8 cellular contexts compared by ENCODE assay signal in the genomic region with DNA sequence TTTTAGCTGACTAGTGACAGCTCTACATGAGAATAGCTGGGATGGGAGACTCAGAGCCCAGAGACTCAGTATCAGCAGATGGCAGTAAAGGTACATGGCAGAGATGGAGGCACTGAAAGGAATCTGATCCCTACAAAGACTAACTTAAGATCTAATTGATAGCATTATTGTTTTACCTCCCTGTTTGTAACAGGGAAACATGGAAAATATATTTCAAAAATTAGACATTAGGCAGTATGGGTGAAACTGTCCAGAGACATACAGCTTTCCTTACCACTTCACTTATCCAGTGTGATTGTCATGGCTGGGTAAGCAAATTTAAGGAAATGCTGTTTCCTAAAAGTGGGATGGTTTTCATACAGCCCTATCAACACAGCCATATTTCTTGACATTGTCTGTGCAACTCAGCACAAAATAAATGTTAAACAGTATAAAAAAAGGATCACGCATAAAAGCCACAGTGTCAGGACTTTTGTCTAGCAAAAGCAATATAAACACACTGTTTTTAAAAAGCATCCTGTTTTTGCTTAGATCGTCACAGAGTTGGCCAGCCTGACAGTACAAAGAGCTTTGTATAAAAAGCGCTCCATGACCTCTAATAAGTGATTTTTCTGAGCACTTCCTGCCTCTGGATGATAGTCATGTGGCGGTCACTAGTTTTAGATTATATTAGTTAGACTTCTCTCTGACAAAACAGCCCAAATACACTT.
DNase-seq lines count a peak whose midpoint lies in the region; ATAC-seq, FAIRE-seq and TF ChIP-seq lines count a peak whose summit lies in the region.

No MANE protein-coding gene starts in this region.

- CTCF ChIA-PET in CD4-positive, alpha-beta memory T cell (lab: Charles Lee; ENCODE audit: partially characterized antibody) = no interaction called here

- POLR2A ChIA-PET in CD4-positive, alpha-beta memory T cell (lab: Charles Lee; ENCODE audit: partially characterized antibody) = no interaction called here

- peak; percentile 98 for ATAC-seq in GM23338

- peak; percentile 81 to 94 for TF ChIP-seq CTCF in GM23338 (conservative IDR thresholded peaks at IDR 0.05; ENCODE audit: low read depth in 2 of 2)
- TF ChIP-seq CTCF in neural crest cell (conservative IDR thresholded peaks at IDR 0.05) = peak; percentile 83
- TF ChIP-seq CTCF in suprapubic skin (IDR thresholded peaks at IDR 0.05) = peak in 1 of 2 donors; percentile 26

- H3K4me1 Mint-ChIP-seq in GM23338 (peaks cover 30% of the 10 kb centered on the region; the same call in 2 of the 3 replicates), neural crest cell (peaks cover 14% of the 10 kb centered on the region)
- H3K4me1 Mint-ChIP-seq in CD4-positive, alpha-beta memory T cell = no peaks in the 10 kb centered on the region

- H3K4me1 ChIP-seq in GM23338 (ENCODE audit: insufficient read depth) (peaks cover 24% of the 10 kb centered on the region), suprapubic skin (no peaks in the 10 kb centered on the region)
- H3K4me1 ChIP-seq in CD4-positive, alpha-beta memory T cell (ENCODE audit: insufficient read depth, low read length) = no peaks in the 10 kb centered on the region

- no peak for TF ChIP-seq POLR2A in suprapubic skin (IDR thresholded peaks at IDR 0.05)

- TF ChIP-seq EP300 in suprapubic skin (IDR thresholded peaks at IDR 0.05) = no peak

- no peaks in the 10 kb centered on the region for H3K36me3 ChIP-seq in GM23338 (ENCODE audit: insufficient read depth)
- H3K36me3 ChIP-seq in CD4-positive, alpha-beta memory T cell (ENCODE audit: insufficient read depth, low read length) = no peaks in the 10 kb centered on the region
- H3K36me3 ChIP-seq in suprapubic skin = no peaks in the 10 kb centered on the region

- WGBS in suprapubic skin = 63% methylated on average over 4 of the region's 4 CpGs

- no peaks in the 10 kb centered on the region for H3F3A ChIP-seq in GM23338 (replicated peaks; ENCODE audit: low read depth)

- H3K4me3 ChIP-seq in GM23338 = no peak overlapping the region
- no peak overlapping the region for H3K4me3 ChIP-seq in CD4-positive, alpha-beta memory T cell (ENCODE audit: low read length in 2 of 2)
- H3K4me3 ChIP-seq in suprapubic skin = no peak overlapping the region

- peak; percentile 82 for DNase-seq in GM23338 (ENCODE audit: low spot score)
- DNase-seq in NCI-H69 (lab: John Stamatoyannopoulos, UW) = peak; percentile 86
- peak; percentile 51 for DNase-seq in epidermal melanocyte (ENCODE audit: insufficient read length, low spot score)
- peak; percentile 28 for DNase-seq in neural crest cell (ENCODE audit: low read depth, low spot score)
- DNase-seq in DMS79 (lab: John Stamatoyannopoulos, UW) = no peak
- DNase-seq in CD4-positive, alpha-beta memory T cell = no peak
- DNase-seq in suprapubic skin (ENCODE audit: low spot score in 2 of 2) = no peak

- no peaks in the 10 kb centered on the region for H4K20me1 ChIP-seq in GM23338 (replicated peaks; ENCODE audit: insufficient read depth)

- H3K79me2 ChIP-seq in GM23338 (replicated peaks; ENCODE audit: insufficient read depth) = no peaks in the 10 kb centered on the region

- H3K4me3 Mint-ChIP-seq in GM23338 (no peak overlapping the region; the same call in 2 of the 3 replicates), neural crest cell (no peak overlapping the region)
- H3K4me3 Mint-ChIP-seq in CD4-positive, alpha-beta memory T cell = no peak overlapping the region

- no peak overlapping the region for H3K4me2 ChIP-seq in GM23338

- H3K9me3 Mint-ChIP-seq in GM23338 (no peaks in the 10 kb centered on the region), neural crest cell (peaks cover 3% of the 10 kb centered on the region)
- peaks cover 0 to 10% (median 4%) of the 10 kb centered on the region in 8 donors for H3K9me3 Mint-ChIP-seq in CD4-positive, alpha-beta memory T cell

- H2AFZ ChIP-seq in GM23338 = peak overlapping the region; percentile 15; the same call in 1 of the 2 replicates

- intact Hi-C loops in CD4-positive, alpha-beta memory T cell (cut with micrococcal nuclease) = no loop called here

- no peaks in the 10 kb centered on the region; the same call in 1 of the 2 replicates for H3K9me2 ChIP-seq in GM23338 (ENCODE audit: insufficient read depth)

- H3K27ac Mint-ChIP-seq in GM23338 (no peak overlapping the region), neural crest cell (ENCODE audit: unreplicated experiment) (peak overlapping the region; percentile 15)
- H3K27ac Mint-ChIP-seq in CD4-positive, alpha-beta memory T cell = no peak overlapping the region

- H3K27ac ChIP-seq in GM23338 (ENCODE audit: low read depth) (no peak overlapping the region), suprapubic skin (no peak overlapping the region)
- no peak overlapping the region for H3K27ac ChIP-seq in CD4-positive, alpha-beta memory T cell (ENCODE audit: low read depth, low read length)

- H3K36me3 Mint-ChIP-seq in GM23338 (ENCODE audit: low read depth) (no peaks in the 10 kb centered on the region), neural crest cell (ENCODE audit: low read depth) (peaks cover 2% of the 10 kb centered on the region)
- H3K36me3 Mint-ChIP-seq in CD4-positive, alpha-beta memory T cell = no peaks in the 10 kb centered on the region

- FAIRE-seq in A204.1 (lab: Jason Lieb, UNC) = peak; percentile 57

- H3K9me3 ChIP-seq in CD4-positive, alpha-beta memory T cell (ENCODE audit: control insufficient read depth in 1 of 2, low read length in 2 of 2) = no peaks in the 10 kb centered on the region
- H3K9me3 ChIP-seq in suprapubic skin = no peaks in the 10 kb centered on the region

- H3K27me3 Mint-ChIP-seq in GM23338 (ENCODE audit: insufficient read depth, low read depth, poor library complexity) = peaks cover 3% of the 10 kb centered on the region
- H3K27me3 Mint-ChIP-seq in neural crest cell (ENCODE audit: low read depth) = no peaks in the 10 kb centered on the region
- no peaks in the 10 kb centered on the region for H3K27me3 Mint-ChIP-seq in CD4-positive, alpha-beta memory T cell

- no peaks in the 10 kb centered on the region for H3K27me3 ChIP-seq in GM23338 (ENCODE audit: insufficient read depth)
- H3K27me3 ChIP-seq in CD4-positive, alpha-beta memory T cell (ENCODE audit: insufficient read depth, low read length) = no peaks in the 10 kb centered on the region
- no peaks in the 10 kb centered on the region for H3K27me3 ChIP-seq in suprapubic skin

TF ChIP-seq in GM23338, 12 proteins besides CTCF, POLR2A, EP300 and RAD21:
- no peak for TF ChIP-seq EZH2 (IDR thresholded peaks at IDR 0.05; ENCODE audit: low read depth, unreplicated experiment)
- TF ChIP-seq, protein P1, sequence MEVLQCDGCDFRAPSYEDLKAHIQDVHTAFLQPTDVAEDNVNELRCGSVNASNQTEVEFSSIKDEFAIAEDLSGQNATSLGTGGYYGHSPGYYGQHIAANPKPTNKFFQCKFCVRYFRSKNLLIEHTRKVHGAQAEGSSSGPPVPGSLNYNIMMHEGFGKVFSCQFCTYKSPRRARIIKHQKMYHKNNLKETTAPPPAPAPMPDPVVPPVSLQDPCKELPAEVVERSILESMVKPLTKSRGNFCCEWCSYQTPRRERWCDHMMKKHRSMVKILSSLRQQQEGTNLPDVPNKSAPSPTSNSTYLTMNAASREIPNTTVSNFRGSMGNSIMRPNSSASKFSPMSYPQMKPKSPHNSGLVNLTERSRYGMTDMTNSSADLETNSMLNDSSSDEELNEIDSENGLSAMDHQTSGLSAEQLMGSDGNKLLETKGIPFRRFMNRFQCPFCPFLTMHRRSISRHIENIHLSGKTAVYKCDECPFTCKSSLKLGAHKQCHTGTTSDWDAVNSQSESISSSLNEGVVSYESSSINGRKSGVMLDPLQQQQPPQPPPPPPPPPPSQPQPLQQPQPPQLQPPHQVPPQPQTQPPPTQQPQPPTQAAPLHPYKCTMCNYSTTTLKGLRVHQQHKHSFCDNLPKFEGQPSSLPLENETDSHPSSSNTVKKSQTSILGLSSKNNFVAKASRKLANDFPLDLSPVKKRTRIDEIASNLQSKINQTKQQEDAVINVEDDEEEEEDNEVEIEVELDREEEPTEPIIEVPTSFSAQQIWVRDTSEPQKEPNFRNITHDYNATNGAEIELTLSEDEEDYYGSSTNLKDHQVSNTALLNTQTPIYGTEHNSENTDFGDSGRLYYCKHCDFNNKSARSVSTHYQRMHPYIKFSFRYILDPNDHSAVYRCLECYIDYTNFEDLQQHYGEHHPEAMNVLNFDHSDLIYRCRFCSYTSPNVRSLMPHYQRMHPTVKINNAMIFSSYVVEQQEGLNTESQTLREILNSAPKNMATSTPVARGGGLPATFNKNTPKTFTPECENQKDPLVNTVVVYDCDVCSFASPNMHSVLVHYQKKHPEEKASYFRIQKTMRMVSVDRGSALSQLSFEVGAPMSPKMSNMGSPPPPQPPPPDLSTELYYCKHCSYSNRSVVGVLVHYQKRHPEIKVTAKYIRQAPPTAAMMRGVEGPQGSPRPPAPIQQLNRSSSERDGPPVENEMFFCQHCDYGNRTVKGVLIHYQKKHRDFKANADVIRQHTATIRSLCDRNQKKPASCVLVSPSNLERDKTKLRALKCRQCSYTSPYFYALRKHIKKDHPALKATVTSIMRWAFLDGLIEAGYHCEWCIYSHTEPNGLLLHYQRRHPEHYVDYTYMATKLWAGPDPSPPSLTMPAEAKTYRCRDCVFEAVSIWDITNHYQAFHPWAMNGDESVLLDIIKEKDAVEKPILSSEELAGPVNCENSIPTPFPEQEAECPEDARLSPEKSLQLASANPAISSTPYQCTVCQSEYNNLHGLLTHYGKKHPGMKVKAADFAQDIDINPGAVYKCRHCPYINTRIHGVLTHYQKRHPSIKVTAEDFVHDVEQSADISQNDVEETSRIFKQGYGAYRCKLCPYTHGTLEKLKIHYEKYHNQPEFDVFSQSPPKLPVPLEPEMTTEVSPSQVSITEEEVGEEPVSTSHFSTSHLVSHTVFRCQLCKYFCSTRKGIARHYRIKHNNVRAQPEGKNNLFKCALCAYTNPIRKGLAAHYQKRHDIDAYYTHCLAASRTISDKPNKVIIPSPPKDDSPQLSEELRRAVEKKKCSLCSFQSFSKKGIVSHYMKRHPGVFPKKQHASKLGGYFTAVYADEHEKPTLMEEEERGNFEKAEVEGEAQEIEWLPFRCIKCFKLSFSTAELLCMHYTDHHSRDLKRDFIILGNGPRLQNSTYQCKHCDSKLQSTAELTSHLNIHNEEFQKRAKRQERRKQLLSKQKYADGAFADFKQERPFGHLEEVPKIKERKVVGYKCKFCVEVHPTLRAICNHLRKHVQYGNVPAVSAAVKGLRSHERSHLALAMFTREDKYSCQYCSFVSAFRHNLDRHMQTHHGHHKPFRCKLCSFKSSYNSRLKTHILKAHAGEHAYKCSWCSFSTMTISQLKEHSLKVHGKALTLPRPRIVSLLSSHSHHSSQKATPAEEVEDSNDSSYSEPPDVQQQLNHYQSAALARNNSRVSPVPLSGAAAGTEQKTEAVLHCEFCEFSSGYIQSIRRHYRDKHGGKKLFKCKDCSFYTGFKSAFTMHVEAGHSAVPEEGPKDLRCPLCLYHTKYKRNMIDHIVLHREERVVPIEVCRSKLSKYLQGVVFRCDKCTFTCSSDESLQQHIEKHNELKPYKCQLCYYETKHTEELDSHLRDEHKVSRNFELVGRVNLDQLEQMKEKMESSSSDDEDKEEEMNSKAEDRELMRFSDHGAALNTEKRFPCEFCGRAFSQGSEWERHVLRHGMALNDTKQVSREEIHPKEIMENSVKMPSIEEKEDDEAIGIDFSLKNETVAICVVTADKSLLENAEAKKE (CRISPR knock-in tag; IDR thresholded peaks at IDR 0.05) = no peak

Comparison
In these comparisons a context has a peak if more than half of its experiments do, and no peak if none do; other contexts are left out.
1. DNase-seq: peak in GM23338 (single experiment), NCI-H69 (single experiment), epidermal melanocyte (single experiment) and neural crest cell (single experiment); none in DMS79 (single experiment), CD4-positive, alpha-beta memory T cell (0 of 5) and suprapubic skin (0 of 2).